In the genomic region with DNA sequence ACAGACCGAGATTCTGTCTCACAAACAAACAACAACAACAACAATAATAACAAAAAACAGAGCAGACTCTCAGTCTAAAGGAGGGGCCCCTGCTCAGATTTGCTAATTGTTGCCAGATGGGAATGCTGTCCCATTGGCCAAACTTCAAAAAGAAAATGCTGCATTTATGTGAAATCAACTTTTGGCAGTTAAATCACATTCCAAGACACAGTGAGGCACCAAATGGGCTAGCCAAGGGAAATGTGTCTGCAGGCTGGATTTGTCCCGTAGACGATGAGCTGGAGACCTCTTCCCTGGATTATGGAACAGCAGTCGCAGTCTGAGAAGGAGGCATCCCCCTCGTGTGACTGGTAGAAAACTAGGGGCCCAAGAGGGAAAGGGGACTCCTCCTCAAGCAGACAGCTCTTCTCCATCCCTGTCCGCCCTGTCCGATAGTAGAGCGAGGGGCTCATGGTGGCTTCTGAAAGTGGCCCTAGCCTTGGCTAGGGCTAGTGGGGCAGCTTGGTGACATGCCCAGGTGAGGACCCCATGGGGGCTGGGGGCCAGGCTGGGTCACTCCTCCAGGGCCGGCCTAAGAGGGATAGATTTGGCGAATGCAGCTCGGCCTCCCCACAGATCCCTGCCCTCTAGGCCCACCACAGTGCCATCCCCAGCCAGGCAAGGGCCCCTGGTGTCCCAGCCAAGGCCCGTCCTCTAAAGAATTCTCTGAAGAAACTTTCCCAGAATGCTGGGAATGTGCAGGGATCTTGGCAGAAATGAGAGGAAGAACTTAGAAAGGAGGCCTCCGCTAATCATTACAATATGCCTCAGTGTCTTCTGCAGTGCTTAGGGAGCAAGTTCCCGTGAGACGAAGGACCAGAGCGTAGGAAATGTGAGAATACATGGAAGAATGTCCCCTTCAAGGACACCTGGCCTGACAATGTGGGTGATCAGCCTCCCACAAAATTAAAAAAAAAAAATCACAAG, we compare ENCODE assay signal across 22 cellular contexts. TPM values are rescaled to one million over a fixed set of nuclear protein-coding genes. Genes with fewer than 3 reads are reported as not detected.
DNase-seq lines count a peak whose midpoint lies in the region; ATAC-seq and TF ChIP-seq lines count a peak whose summit lies in the region.
"Had no signal": no experiment of that assay in that cellular context is flagged by ENCODE, and none has a peak within 500 bp of the region (broad histone marks: within the 10 kb centered on the region; RNA-seq: fewer than 3 reads in every experiment).

No MANE protein-coding gene starts in this region.

- H3K9me3 Mint-ChIP-seq in nephron progenitor cell, result peaks cover 3% of the 10 kb centered on the region
- no peaks in the 10 kb centered on the region for H3K9me3 Mint-ChIP-seq in activated naive CD4-positive, alpha-beta T cell treated with anti-CD3 and anti-CD28 coated beads, Interleukin-2, amount 10 ng/mL, durations not matched to agents 7 days and 5 days
- H3K9me3 Mint-ChIP-seq: central memory CD8-positive, alpha-beta T cell; stimulated activated naive CD8-positive, alpha-beta T cell treated with anti-CD3 and anti-CD28 coated beads, Interleukin-15, Interleukin-2, amounts not matched to agents 100 ng/mL and 50 ng/mL, for 24 hours had no signal

- in situ Hi-C loops in astrocyte of the cerebellum (cut with HindIII; ENCODE audit: low sequenced_read_pairs), result no loop called here

- DNase-seq in GM04504 (ENCODE audit: low read depth), result peak; percentile 78
- DNase-seq in astrocyte of the cerebellum (ENCODE audit: low read depth), result peak; percentile 59
- DNase-seq in foreskin fibroblast, result peak; percentile 58 to 84
- DNase-seq in upper lobe of left lung, result peak in 1 of 2 donors; percentile 45
- no peak for DNase-seq in activated CD4-positive, alpha-beta T cell treated with anti-CD3 and anti-CD28 coated beads, Interleukin-2, amount 50 U/mL, for 48 hours
- DNase-seq in nephron progenitor cell, result no peak
- no peak for DNase-seq in activated naive CD4-positive, alpha-beta T cell treated with anti-CD3 and anti-CD28 coated beads, Interleukin-2, amount 10 ng/mL, durations not matched to agents 7 days and 5 days
- DNase-seq: activated CD4-positive, alpha-beta T cell treated with anti-CD3 and anti-CD28 coated beads for 36 hours; adrenal gland; C1 segment of cervical spinal cord; effector CD4-positive, alpha-beta T cell; GF-D8; NCI-H1048; NCI-H524 treated with DMSO at 0.1 percent for 48 hours; pancreas; SW 1271 had no signal

- H3K4me3 ChIP-seq in astrocyte of the cerebellum (ENCODE audit: low read depth, low read length), result no peak overlapping the region
- no peak overlapping the region for H3K4me3 ChIP-seq in foreskin fibroblast (ENCODE audit: low read depth in 1 of 2, low read length in 2 of 2)
- H3K4me3 ChIP-seq in upper lobe of left lung, result no peak overlapping the region
- H3K4me3 ChIP-seq: adrenal gland, esophagus muscularis mucosa, lung, pancreas had no signal

- ATAC-seq in upper lobe of left lung (ENCODE audit: low FRiP score in 2 of 2) (peak; percentile 37 to 77), GM19395 (IDR thresholded peaks at IDR 0.05; ENCODE audit: unreplicated experiment) (no peak)
- ATAC-seq: activated CD4-positive, alpha-beta T cell treated with anti-CD3 and anti-CD28 coated beads for 36 hours had no signal

- no peaks in the 10 kb centered on the region for H3K36me3 ChIP-seq in upper lobe of left lung
- H3K36me3 ChIP-seq: adrenal gland, esophagus muscularis mucosa, pancreas had no signal

- no peaks in the 10 kb centered on the region for H3K4me1 Mint-ChIP-seq in nephron progenitor cell
- H3K4me1 Mint-ChIP-seq in activated naive CD4-positive, alpha-beta T cell treated with anti-CD3 and anti-CD28 coated beads, Interleukin-2, amount 10 ng/mL, durations not matched to agents 7 days and 5 days, result no peaks in the 10 kb centered on the region
- H3K4me1 Mint-ChIP-seq: activated CD4-positive, alpha-beta T cell treated with anti-CD3 and anti-CD28 coated beads for 36 hours; central memory CD8-positive, alpha-beta T cell had no signal

- no peak overlapping the region for H3K27ac Mint-ChIP-seq in nephron progenitor cell
- no peak overlapping the region for H3K27ac Mint-ChIP-seq in activated naive CD4-positive, alpha-beta T cell treated with anti-CD3 and anti-CD28 coated beads, Interleukin-2, amount 10 ng/mL, durations not matched to agents 7 days and 5 days
- H3K27ac Mint-ChIP-seq: activated CD4-positive, alpha-beta T cell treated with anti-CD3 and anti-CD28 coated beads for 36 hours; stimulated activated naive CD8-positive, alpha-beta T cell treated with anti-CD3 and anti-CD28 coated beads, Interleukin-15, Interleukin-2, amounts not matched to agents 100 ng/mL and 50 ng/mL, for 24 hours had no signal

- no peak for TF ChIP-seq EP300 in upper lobe of left lung (IDR thresholded peaks at IDR 0.05)

- TF ChIP-seq POLR2A in upper lobe of left lung (IDR thresholded peaks at IDR 0.05), result no peak

- H3K27me3 ChIP-seq in upper lobe of left lung, result no peaks in the 10 kb centered on the region
- H3K27me3 ChIP-seq: adrenal gland, esophagus muscularis mucosa, pancreas had no signal

- no peaks in the 10 kb centered on the region for H3K27me3 Mint-ChIP-seq in nephron progenitor cell (ENCODE audit: low read depth, poor library complexity)
- H3K27me3 Mint-ChIP-seq in activated naive CD4-positive, alpha-beta T cell treated with anti-CD3 and anti-CD28 coated beads, Interleukin-2, amount 10 ng/mL, durations not matched to agents 7 days and 5 days, result no peaks in the 10 kb centered on the region
- H3K27me3 Mint-ChIP-seq: stimulated activated naive CD8-positive, alpha-beta T cell treated with anti-CD3 and anti-CD28 coated beads, Interleukin-15, Interleukin-2, amounts not matched to agents 100 ng/mL and 50 ng/mL, for 24 hours had no signal

- H3K36me3 Mint-ChIP-seq in nephron progenitor cell (ENCODE audit: low read depth), result no peaks in the 10 kb centered on the region
- no peaks in the 10 kb centered on the region for H3K36me3 Mint-ChIP-seq in activated naive CD4-positive, alpha-beta T cell treated with anti-CD3 and anti-CD28 coated beads, Interleukin-2, amount 10 ng/mL, durations not matched to agents 7 days and 5 days

- H3K9me3 ChIP-seq in upper lobe of left lung, result no peaks in the 10 kb centered on the region
- H3K9me3 ChIP-seq: adrenal gland, esophagus muscularis mucosa, pancreas had no signal

- CTCF ChIA-PET in activated naive CD4-positive, alpha-beta T cell treated with anti-CD3 and anti-CD28 coated beads, Interleukin-2, amount 10 ng/mL, durations not matched to agents 7 days and 5 days (lab: Charles Lee), result no interaction called here

- no peaks in the 10 kb centered on the region for H3K4me1 ChIP-seq in upper lobe of left lung
- H3K4me1 ChIP-seq: adrenal gland, esophagus muscularis mucosa, pancreas had no signal

- no peak overlapping the region for H3K27ac ChIP-seq in upper lobe of left lung
- H3K27ac ChIP-seq: adrenal gland, esophagus muscularis mucosa, pancreas had no signal

- TF ChIP-seq CTCF in astrocyte of the cerebellum (IDR thresholded peaks at IDR 0.05; ENCODE audit: low read depth, low read length, missing control alignments), result no peak
- TF ChIP-seq CTCF in foreskin fibroblast (IDR thresholded peaks at IDR 0.05; ENCODE audit: low read depth, low read length), result no peak
- no peak for TF ChIP-seq CTCF in upper lobe of left lung (IDR thresholded peaks at IDR 0.05)
- no peak for TF ChIP-seq CTCF in nephron progenitor cell (IDR thresholded peaks at IDR 0.05)

- H3K4me3 Mint-ChIP-seq in nephron progenitor cell, result no peak overlapping the region
- H3K4me3 Mint-ChIP-seq in activated naive CD4-positive, alpha-beta T cell treated with anti-CD3 and anti-CD28 coated beads, Interleukin-2, amount 10 ng/mL, durations not matched to agents 7 days and 5 days, result no peak overlapping the region
- H3K4me3 Mint-ChIP-seq: activated CD4-positive, alpha-beta T cell treated with anti-CD3 and anti-CD28 coated beads for 36 hours; central memory CD8-positive, alpha-beta T cell; stimulated activated naive CD8-positive, alpha-beta T cell treated with anti-CD3 and anti-CD28 coated beads, Interleukin-15, Interleukin-2, amounts not matched to agents 100 ng/mL and 50 ng/mL, for 24 hours had no signal

- WGBS in upper lobe of left lung, 2 donors, result 89% methylated on average over 15 to 16 of the region's 16 CpGs

RNA-seq across cellular contexts. Expression of a gene that starts 2.0 kb away (rescaled TPM):
- 1 to 10 TPM in 1 of 6 donors, under 1 TPM in 1, not detected in 4; 0.30 to 1.6 TPM for total RNA-seq in upper lobe of left lung
- total RNA-seq: activated CD4-positive, alpha-beta T cell treated with anti-CD3 and anti-CD28 coated beads for 36 hours; lung; ureter had no signal

RNA-seq across cellular contexts. Expression of a gene that starts 18.5 kb away (rescaled TPM):
- 1 to 10 TPM in 1 of 6 donors, under 1 TPM in 3, not detected in 2; 0.27 to 1.6 (median 0.48) TPM for total RNA-seq in upper lobe of left lung

Comparison
In these comparisons a context has a peak if more than half of its experiments do, and no peak if none do; other contexts are left out.
1. DNase-seq: peak in GM04504 (single experiment), astrocyte of the cerebellum (single experiment) and foreskin fibroblast (2 of 2); none in activated CD4-positive, alpha-beta T cell treated with anti-CD3 and anti-CD28 coated beads, Interleukin-2, amount 50 U/mL, for 48 hours (0 of 2), nephron progenitor cell (single experiment) and activated naive CD4-positive, alpha-beta T cell treated with anti-CD3 and anti-CD28 coated beads, Interleukin-2, amount 10 ng/mL, durations not matched to agents 7 days and 5 days (single experiment).